7 cellular contexts compared by ENCODE assay signal in the genomic region with DNA sequence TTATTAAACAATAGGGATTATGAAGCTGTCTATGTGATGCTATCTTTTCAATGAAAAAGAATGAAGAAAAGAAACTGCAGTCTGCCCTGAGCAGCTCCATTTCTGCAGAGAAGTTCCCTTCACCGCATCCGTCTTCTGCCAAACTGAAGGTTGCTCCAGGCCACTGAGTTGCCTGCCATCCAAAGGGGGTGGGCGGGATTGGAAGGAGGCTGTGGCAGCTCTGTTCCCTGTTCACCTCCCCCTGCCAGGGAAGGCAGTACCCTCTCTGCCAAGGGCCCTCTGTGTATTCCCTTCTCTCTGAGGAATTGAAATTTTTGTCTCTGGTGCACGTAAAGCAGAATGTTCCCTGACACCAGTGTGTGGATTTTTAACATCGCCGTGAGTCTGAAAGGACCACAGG.
"Had no signal": no experiment of that assay in that cellular context is flagged by ENCODE, and none has a peak within 500 bp of the region (broad histone marks: within the 10 kb centered on the region; RNA-seq: fewer than 3 reads in every experiment).

No MANE protein-coding gene starts in this region.

- ATAC-seq: HepG2, K562 had no signal

- H3K27ac ChIP-seq: HL-60 had no signal

- H3K4me3 ChIP-seq: K562 had no signal

- H3K4me3 Mint-ChIP-seq: IgD-negative memory B cell had no signal

- H3K4me1 Mint-ChIP-seq: IgD-negative memory B cell had no signal

- H3K27me3 Mint-ChIP-seq: IgD-negative memory B cell had no signal

- H3K36me3 Mint-ChIP-seq: IgD-negative memory B cell had no signal

- DNase-seq: IMR-90, KBM-7, KG1 had no signal

- H3K27ac Mint-ChIP-seq: IgD-negative memory B cell had no signal
